8 cellular contexts compared by ENCODE assay signal in the genomic region with DNA sequence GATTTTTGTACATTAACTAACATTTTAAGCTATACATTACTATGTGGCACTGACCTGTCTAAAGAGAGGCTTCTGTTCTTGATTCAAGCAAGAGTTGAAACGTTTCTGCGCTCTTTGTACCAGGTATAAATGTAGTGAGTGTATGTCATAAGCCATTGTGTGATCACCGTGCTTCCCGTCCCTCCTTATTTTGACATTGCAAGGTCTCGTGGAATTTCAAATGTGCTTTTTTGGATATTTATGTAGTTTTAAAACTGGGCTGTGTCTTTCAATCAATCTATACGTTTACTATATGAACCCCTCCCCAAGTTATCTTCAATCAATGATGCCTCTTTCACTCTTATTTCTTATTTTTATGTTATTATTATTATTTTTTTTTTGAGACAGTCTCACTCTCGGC. TPM values are rescaled to one million over a fixed set of nuclear protein-coding genes. Genes with fewer than 3 reads are reported as not detected.
DNase-seq lines count a peak whose midpoint lies in the region; ATAC-seq, FAIRE-seq and TF ChIP-seq lines count a peak whose summit lies in the region.

KLHL15 (minus strand) TSS at position 101 of the 400 bp plus-strand sequence. CDS start 20,493 bp downstream, outside the sequence.

- no peak for TF ChIP-seq CTCF in Calu3 (IDR thresholded peaks at IDR 0.05; ENCODE audit: unreplicated experiment)
- TF ChIP-seq CTCF in Peyer's patch (IDR thresholded peaks at IDR 0.05): no peak
- TF ChIP-seq CTCF in epithelial cell of proximal tubule (conservative IDR thresholded peaks at IDR 0.05; ENCODE audit: low read depth, low read length): no peak
- no peak for TF ChIP-seq CTCF in pancreas (IDR thresholded peaks at IDR 0.05)

- intact Hi-C loops in Calu3 (cut with micrococcal nuclease; ENCODE audit: unreplicated experiment): no loop called here
- intact Hi-C loops in pancreas (cut with DNase I): no loop called here

- H3K4me1 Mint-ChIP-seq in Calu3 (ENCODE audit: low read depth, unreplicated experiment): no peaks in the 10 kb centered on the region

- no peaks in the 10 kb centered on the region for H3K9me3 Mint-ChIP-seq in Calu3 (ENCODE audit: low read depth, unreplicated experiment)

- H3K27me3 Mint-ChIP-seq in Calu3 (ENCODE audit: unreplicated experiment): no peaks in the 10 kb centered on the region

- peak within 1 kb of the TSS; percentile 54 for H3K27ac Mint-ChIP-seq in Calu3 (ENCODE audit: unreplicated experiment)

- CTCF ChIA-PET in Calu3 (lab: Charles Lee): no interaction called here

- H3K27ac ChIP-seq in Peyer's patch (peak within 1 kb of the TSS; percentile 91 to 98 (median 96)), pancreas (peak within 1 kb of the TSS; percentile 91 to 96 (median 94))

- H3K36me3 Mint-ChIP-seq in Calu3 (ENCODE audit: insufficient read depth, unreplicated experiment): peaks cover 13% of the 10 kb centered on the region

- FAIRE-seq in pancreas (lab: Jason Lieb, UNC): no peak

- peak within 1 kb of the TSS; percentile 62 for H3K4me3 Mint-ChIP-seq in Calu3 (ENCODE audit: low read depth, unreplicated experiment)

- ATAC-seq in pancreas (no peak), HG03135 (IDR thresholded peaks at IDR 0.05; ENCODE audit: unreplicated experiment) (no peak), HG02840 (IDR thresholded peaks at IDR 0.05; ENCODE audit: low FRiP score, unreplicated experiment) (no peak)

- DNase-seq in Calu3: no peak
- no peak for DNase-seq in Peyer's patch
- no peak for DNase-seq in epithelial cell of proximal tubule (ENCODE audit: low read depth)
- DNase-seq in pancreas: no peak
- no peak for DNase-seq in SIG-M5 (lab: John Stamatoyannopoulos, UW)
- no peak for DNase-seq in H4 (ENCODE audit: low spot score)

- peak within 1 kb of the TSS; percentile 69 to 83 (median 78) for H3K4me3 ChIP-seq in Peyer's patch
- H3K4me3 ChIP-seq in epithelial cell of proximal tubule (ENCODE audit: low read depth, low read length): peak within 1 kb of the TSS; percentile 73
- peak within 1 kb of the TSS; percentile 9 to 70 (median 36) for H3K4me3 ChIP-seq in pancreas

- WGBS in pancreas, 2 donors: 72 to 82% methylated on average over 7 of the region's 7 CpGs

- peaks cover 0 to 4% (median 0%) of the 10 kb centered on the region in 4 donors for H3K9me3 ChIP-seq in Peyer's patch
- H3K9me3 ChIP-seq in pancreas: no peaks in the 10 kb centered on the region

- no TSS peak for BruUV-seq in Calu3 (replicated peaks; lab: Mats Ljungman, UMichigan)

- no peak for TF ChIP-seq POLR2A in Peyer's patch (IDR thresholded peaks at IDR 0.05)

- H3K36me3 ChIP-seq in Peyer's patch: no peaks in the 10 kb centered on the region
- H3K36me3 ChIP-seq in pancreas: no peaks in the 10 kb centered on the region

- H3K4me1 ChIP-seq in Peyer's patch: no peaks in the 10 kb centered on the region
- peaks cover 0 to 7% (median 0%) of the 10 kb centered on the region in 3 donors for H3K4me1 ChIP-seq in pancreas

- H3K27me3 ChIP-seq in Peyer's patch (no peaks in the 10 kb centered on the region), pancreas (peaks cover 0 to 12% (median 5%) of the 10 kb centered on the region in 4 donors)

RNA-seq across cellular contexts. Expression of gene KLHL15, which starts in this region (rescaled TPM):
- total RNA-seq in Calu3 (2022) (4.0 and 4.7 TPM in 2 replicates), Peyer's patch (1 to 10 TPM; 3.1 to 7.4 (median 5.5) TPM), epithelial cell of proximal tubule (3.4 and 4.9 TPM in 2 replicates), pancreas (1 to 10 TPM; 3.3 to 4.7 (median 4.4) TPM)
- polyA plus RNA-seq in pancreas: 1 to 10 TPM; 1.2 to 3.1 TPM
- 4.9 and 7.8 TPM in 2 replicates for total RNA-seq in H4 (2014; rRNA removed; shearing (Covaris generic))
